20 cellular contexts compared by ENCODE assay signal in genomic region chr1:167786502-167786901, GRCh38.
A peak's percentile ranks its signal among the peaks of the same experiment; 100 is the strongest.
DNase-seq lines count a peak whose midpoint lies in the region; ATAC-seq and TF ChIP-seq lines count a peak whose summit lies in the region.
"Had no signal": no experiment of that assay in that cellular context is flagged by ENCODE, and none has a peak within 500 bp of the region (broad histone marks: within the 10 kb centered on the region; RNA-seq: fewer than 3 reads in every experiment).

No MANE protein-coding gene starts in this region.

- H3K36me3 ChIP-seq in left lung (peaks cover 0 to 35% of the 10 kb centered on the region in 2 donors), mesenchymal stem cell (ENCODE audit: control insufficient read depth in 1 of 2, insufficient read depth in 2 of 2, low read depth in 1 of 2, low read length in 2 of 2) (peaks cover 13 to 52% of the 10 kb centered on the region in 2 experiments), upper lobe of right lung (peaks cover 33% of the 10 kb centered on the region), SK-N-SH (replicated peaks in 1 of 2; ENCODE audit: control insufficient read depth in 1 of 2, insufficient read depth in 2 of 2, low read length in 1 of 2) (peaks cover 30 to 78% of the 10 kb centered on the region in 2 experiments)

- H3F3A ChIP-seq in SK-N-SH (replicated peaks; ENCODE audit: insufficient read depth): peaks cover 5% of the 10 kb centered on the region

- H3K4me1 ChIP-seq in left lung (peaks cover 0 to 10% of the 10 kb centered on the region in 2 donors), mesenchymal stem cell (ENCODE audit: control insufficient read depth, insufficient read depth, low read depth, low read length) (peaks cover 15% of the 10 kb centered on the region), upper lobe of right lung (peaks cover 8% of the 10 kb centered on the region), SK-N-SH (ENCODE audit: control insufficient read depth in 1 of 2, insufficient read depth in 2 of 2, low read depth in 1 of 2, low read length in 1 of 2) (peaks cover 0 to 7% of the 10 kb centered on the region in 2 experiments; a peak in 2 of 4 replicates)
- H3K4me1 ChIP-seq: A549 had no signal

- no peak for TF ChIP-seq CTCF in left lung (IDR thresholded peaks at IDR 0.05)
- TF ChIP-seq CTCF in upper lobe of right lung (IDR thresholded peaks at IDR 0.05): no peak
- TF ChIP-seq CTCF in SK-N-SH (IDR thresholded peaks at IDR 0.05): no peak

- H2BK120ac ChIP-seq in mesenchymal stem cell (ENCODE audit: low read depth, low read length): no peak overlapping the region

- no peak for TF ChIP-seq RAD21 in SK-N-SH (IDR thresholded peaks at IDR 0.05; ENCODE audit: low read length)

- no peak overlapping the region for H3K4ac ChIP-seq in mesenchymal stem cell (ENCODE audit: low read depth in 1 of 2, low read length in 2 of 2)

- H3K4me3 ChIP-seq in left lung: no peak overlapping the region
- H3K4me3 ChIP-seq in mesenchymal stem cell (ENCODE audit: insufficient read depth in 1 of 2, low read depth in 1 of 2, low read length in 2 of 2): no peak overlapping the region
- no peak overlapping the region for H3K4me3 ChIP-seq in upper lobe of right lung
- H3K4me3 ChIP-seq in SK-N-SH (ENCODE audit: low read depth in 2 of 2, low read length in 1 of 2): no peak overlapping the region
- H3K4me3 ChIP-seq: A549; BLaER1 treated with 17β-estradiol and CSF1 and Interleukin-3, amounts not matched to agents 10 nM and 100 nM had no signal

- no peak overlapping the region for H4K8ac ChIP-seq in mesenchymal stem cell (ENCODE audit: low read length)

- no peaks in the 10 kb centered on the region for H3K9me3 Mint-ChIP-seq in activated CD4-positive, alpha-beta T cell treated with anti-CD3 and anti-CD28 coated beads, Interleukin-2, amount 10 ng/mL, durations not matched to agents 24 days and 14 days
- H3K9me3 Mint-ChIP-seq: CD4-positive, CD25-positive, alpha-beta regulatory T cell; CD8-positive, alpha-beta memory T cell had no signal

- H2AK5ac ChIP-seq in mesenchymal stem cell (ENCODE audit: low read length, severe bottlenecking): peak overlapping the region; percentile 72

- DNase-seq in activated CD4-positive, alpha-beta T cell treated with anti-CD3 and anti-CD28 coated beads, Interleukin-2, amount 10 ng/mL, durations not matched to agents 24 days and 14 days: peak; percentile 41
- no peak for DNase-seq in activated CD4-positive, alpha-beta T cell treated with anti-CD3 and anti-CD28 coated beads, Interleukin-2, amount 50 U/mL, for 1 hour
- no peak for DNase-seq in left lung
- no peak for DNase-seq in mesenchymal stem cell
- DNase-seq in upper lobe of right lung: no peak
- DNase-seq in SK-N-SH: no peak
- DNase-seq in CD1c-positive myeloid dendritic cell (ENCODE audit: extremely low spot score): no peak
- DNase-seq: AML-193; CD4-positive, alpha-beta memory T cell; CD4-positive, CD25-positive, alpha-beta regulatory T cell; CD8-positive, alpha-beta memory T cell; COR-L47; DMS79 treated with DMSO at 0.1 percent for 48 hours; GF-D8 had no signal

- TF ChIP-seq EP300 in SK-N-SH (IDR thresholded peaks at IDR 0.05; ENCODE audit: borderline replicate concordance in 1 of 2, low read depth in 1 of 2, low read length in 1 of 2): no peak

- no peak overlapping the region for H3K27ac Mint-ChIP-seq in activated CD4-positive, alpha-beta T cell treated with anti-CD3 and anti-CD28 coated beads, Interleukin-2, amount 10 ng/mL, durations not matched to agents 24 days and 14 days
- H3K27ac Mint-ChIP-seq: B cell; CD4-positive, alpha-beta memory T cell; CD4-positive, CD25-positive, alpha-beta regulatory T cell; CD8-positive, alpha-beta memory T cell had no signal

- H2BK5ac ChIP-seq in mesenchymal stem cell (ENCODE audit: low read depth, low read length, poor library complexity, severe bottlenecking): no peak overlapping the region

- H3K14ac ChIP-seq in mesenchymal stem cell (ENCODE audit: low read length in 2 of 2): no peak overlapping the region

- H2AFZ ChIP-seq in mesenchymal stem cell (ENCODE audit: low read depth, low read length): no peak overlapping the region
- H2AFZ ChIP-seq in SK-N-SH (ENCODE audit: low read depth): no peak overlapping the region

- no peak overlapping the region for H3K18ac ChIP-seq in mesenchymal stem cell (ENCODE audit: low read depth in 1 of 2, low read length in 2 of 2)

- H3K27me3 ChIP-seq in left lung: no peaks in the 10 kb centered on the region
- no peaks in the 10 kb centered on the region for H3K27me3 ChIP-seq in mesenchymal stem cell (ENCODE audit: control insufficient read depth in 1 of 2, insufficient read depth in 1 of 2, low read length in 2 of 2)
- no peaks in the 10 kb centered on the region for H3K27me3 ChIP-seq in upper lobe of right lung
- H3K27me3 ChIP-seq in SK-N-SH (ENCODE audit: insufficient read depth): no peaks in the 10 kb centered on the region
- H3K27me3 ChIP-seq: BLaER1 treated with 17β-estradiol and CSF1 and Interleukin-3, amounts not matched to agents 10 nM and 100 nM had no signal

- ATAC-seq in left lung (peak; percentile 93), upper lobe of right lung (peak; percentile 73), GM18498 (IDR thresholded peaks at IDR 0.05; ENCODE audit: unreplicated experiment) (no peak)
- ATAC-seq: A549 had no signal

- no peak overlapping the region for H4K91ac ChIP-seq in mesenchymal stem cell (ENCODE audit: low read length)

- no peak overlapping the region for H3K4me2 ChIP-seq in mesenchymal stem cell (ENCODE audit: low read length, poor library complexity, severe bottlenecking)
- H3K4me2 ChIP-seq in SK-N-SH: no peak overlapping the region
- H3K4me2 ChIP-seq: A549; BLaER1 treated with 17β-estradiol and CSF1 and Interleukin-3, amounts not matched to agents 10 nM and 100 nM had no signal

- peaks cover 14% of the 10 kb centered on the region for H3K79me1 ChIP-seq in mesenchymal stem cell (replicated peaks; ENCODE audit: low read length, poor library complexity, severe bottlenecking)

- CTCF ChIA-PET in SK-N-SH (lab: Yijun Ruan, JAX): no interaction called here

- H3K23ac ChIP-seq in mesenchymal stem cell (ENCODE audit: low read length in 2 of 2): no peak overlapping the region

- no peak overlapping the region for H3K27ac ChIP-seq in left lung
- H3K27ac ChIP-seq in mesenchymal stem cell (ENCODE audit: low read length, poor library complexity, severe bottlenecking): no peak overlapping the region
- no peak overlapping the region for H3K27ac ChIP-seq in upper lobe of right lung
- H3K27ac ChIP-seq in SK-N-SH (ENCODE audit: low read depth in 2 of 2, low read length in 1 of 2): no peak overlapping the region
- H3K27ac ChIP-seq: 22Rv1; A549; BLaER1 treated with 17β-estradiol and CSF1 and Interleukin-3, amounts not matched to agents 10 nM and 100 nM; C4-2B had no signal

- no peaks in the 10 kb centered on the region for H4K20me1 ChIP-seq in SK-N-SH (ENCODE audit: insufficient read depth)
- H4K20me1 ChIP-seq: BLaER1 treated with 17β-estradiol and CSF1 and Interleukin-3, amounts not matched to agents 10 nM and 100 nM had no signal

- POLR2A ChIA-PET in SK-N-SH (lab: Yijun Ruan, JAX): no interaction called here

- H2BK12ac ChIP-seq in mesenchymal stem cell (ENCODE audit: low read length in 2 of 2): no peak overlapping the region

- H3K9ac ChIP-seq in mesenchymal stem cell (ENCODE audit: low read length) (no peak overlapping the region), SK-N-SH (no peak overlapping the region)
- H3K9ac ChIP-seq: BLaER1 treated with 17β-estradiol and CSF1 and Interleukin-3, amounts not matched to agents 10 nM and 100 nM had no signal

- H3K79me2 ChIP-seq in SK-N-SH (ENCODE audit: insufficient read depth): no peaks in the 10 kb centered on the region

- no peaks in the 10 kb centered on the region for H3K9me2 ChIP-seq in SK-N-SH

- H3K9me3 ChIP-seq in left lung (no peaks in the 10 kb centered on the region), mesenchymal stem cell (ENCODE audit: control insufficient read depth, low read length) (no peaks in the 10 kb centered on the region), upper lobe of right lung (no peaks in the 10 kb centered on the region), SK-N-SH (0 out of 2 replicates have a peak, but pooled peaks cover under 1% of the 10 kb centered on the region)
- H3K9me3 ChIP-seq: A549 had no signal

- intact Hi-C loops in activated CD4-positive, alpha-beta T cell treated with anti-CD3 and anti-CD28 coated beads, Interleukin-2, amount 10 ng/mL, durations not matched to agents 24 days and 14 days (cut with micrococcal nuclease): no loop called here
- intact Hi-C loops in left lung (cut with DNase I): no loop called here
- intact Hi-C loops in upper lobe of right lung (cut with DNase I): no loop called here

- no peaks in the 10 kb centered on the region for H3K27me3 Mint-ChIP-seq in activated CD4-positive, alpha-beta T cell treated with anti-CD3 and anti-CD28 coated beads, Interleukin-2, amount 10 ng/mL, durations not matched to agents 24 days and 14 days
- H3K27me3 Mint-ChIP-seq: B cell; CD4-positive, alpha-beta memory T cell; CD4-positive, CD25-positive, alpha-beta regulatory T cell; CD8-positive, alpha-beta memory T cell had no signal

- peaks cover 39% of the 10 kb centered on the region for H3K36me3 Mint-ChIP-seq in activated CD4-positive, alpha-beta T cell treated with anti-CD3 and anti-CD28 coated beads, Interleukin-2, amount 10 ng/mL, durations not matched to agents 24 days and 14 days (ENCODE audit: low read depth)

- no peak overlapping the region for H2BK15ac ChIP-seq in mesenchymal stem cell (ENCODE audit: low read depth, poor library complexity, severe bottlenecking)

- no peak overlapping the region for H3K4me3 Mint-ChIP-seq in activated CD4-positive, alpha-beta T cell treated with anti-CD3 and anti-CD28 coated beads, Interleukin-2, amount 10 ng/mL, durations not matched to agents 24 days and 14 days
- H3K4me3 Mint-ChIP-seq: B cell; CD4-positive, alpha-beta memory T cell; CD4-positive, CD25-positive, alpha-beta regulatory T cell; CD8-positive, alpha-beta memory T cell had no signal

- 90% methylated on average over 5 of the region's 5 CpGs for WGBS in mesenchymal stem cell
- 90% methylated on average over 5 of the region's 5 CpGs for WGBS in SK-N-SH (ENCODE audit: low lambda C conversion rate)

- H3K4me1 Mint-ChIP-seq in activated CD4-positive, alpha-beta T cell treated with anti-CD3 and anti-CD28 coated beads, Interleukin-2, amount 10 ng/mL, durations not matched to agents 24 days and 14 days: peaks cover 5% of the 10 kb centered on the region
- H3K4me1 Mint-ChIP-seq: B cell; CD4-positive, alpha-beta memory T cell; CD4-positive, CD25-positive, alpha-beta regulatory T cell; CD8-positive, alpha-beta memory T cell had no signal

TF ChIP-seq in SK-N-SH, 30 proteins besides CTCF, POLR2A, EP300 and RAD21 (continues in another document):
- no peak for TF ChIP-seq FOXJ3 (CRISPR knock-in tag; IDR thresholded peaks at IDR 0.05)
